ENCODE assay signal across 9 cellular contexts in the genomic region with DNA sequence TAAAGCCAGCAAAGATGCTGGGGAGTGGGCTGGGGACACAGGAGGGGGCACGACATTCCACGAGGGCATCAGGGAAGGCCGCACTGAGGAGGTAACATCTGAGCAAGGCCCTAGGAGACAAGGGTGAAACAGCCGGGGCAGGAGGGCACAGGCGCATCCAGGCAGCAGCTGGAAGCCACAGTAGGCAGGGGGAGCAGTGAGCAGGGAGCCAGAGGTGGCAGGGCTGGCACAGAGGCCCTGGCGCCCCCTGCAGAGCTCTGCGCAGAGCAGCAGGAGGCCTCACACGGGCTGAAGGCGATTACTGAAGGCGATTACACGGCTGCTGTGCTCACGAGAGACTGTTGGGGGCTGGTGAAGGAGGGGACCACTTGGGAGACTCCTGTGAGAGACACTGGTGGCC. TPM values are rescaled to one million over a fixed set of nuclear protein-coding genes. Genes with fewer than 3 reads are reported as not detected.
DNase-seq lines count a peak whose midpoint lies in the region; ATAC-seq and TF ChIP-seq lines count a peak whose summit lies in the region.
"Had no signal": no experiment of that assay in that cellular context is flagged by ENCODE, and none has a peak within 500 bp of the region (broad histone marks: within the 10 kb centered on the region; RNA-seq: fewer than 3 reads in every experiment).

No MANE protein-coding gene starts in this region.

- no peak overlapping the region for H3K4me3 Mint-ChIP-seq in CD8-positive, alpha-beta T cell
- H3K4me3 Mint-ChIP-seq in activated B cell treated with CpG ODN at 0.5 μM for 24 hours = no peak overlapping the region

- no peak for TF ChIP-seq CTCF in CD8-positive, alpha-beta T cell (IDR thresholded peaks at IDR 0.05)
- TF ChIP-seq CTCF in activated B cell treated with CpG ODN at 0.5 μM for 24 hours (IDR thresholded peaks at IDR 0.05) (no peak), right lobe of liver (IDR thresholded peaks at IDR 0.05) (peak; percentile 23 to 37 (median 28))

- POLR2A ChIA-PET in CD8-positive, alpha-beta T cell (lab: Charles Lee) = no interaction called here
- POLR2A ChIA-PET in activated B cell treated with CpG ODN at 0.5 μM for 24 hours (lab: Charles Lee) = interaction anchor here (0.6 kb wide), 1 partner anchor 161 kb away, joined by 6 read pairs; no protein-coding TSS in a partner anchor

- no peaks in the 10 kb centered on the region for H3K9me3 ChIP-seq in CD8-positive, alpha-beta T cell (ENCODE audit: low read length)
- H3K9me3 ChIP-seq in right lobe of liver = no peaks in the 10 kb centered on the region

- peaks cover 64% of the 10 kb centered on the region for H3K36me3 ChIP-seq in CD8-positive, alpha-beta T cell (ENCODE audit: insufficient read depth, low read length)
- H3K36me3 ChIP-seq in right lobe of liver = peaks cover 0 to 72% (median 41%) of the 10 kb centered on the region in 4 donors

- intact Hi-C loops in CD8-positive, alpha-beta T cell (cut with DNase I, micrococcal nuclease) = no loop called here
- intact Hi-C loops in activated B cell treated with CpG ODN at 0.5 μM for 24 hours (cut with micrococcal nuclease) (loop anchor here (2.0 kb wide), 1 partner anchor 17 kb away; no protein-coding TSS in a partner anchor), right lobe of liver (cut with DNase I) (no loop called here)

- TF ChIP-seq POLR2A in right lobe of liver (IDR thresholded peaks at IDR 0.05) = no peak

- no peak overlapping the region for H3K4me3 ChIP-seq in CD8-positive, alpha-beta T cell (ENCODE audit: low read depth, low read length)
- no peak overlapping the region for H3K4me3 ChIP-seq in right lobe of liver

- peaks cover 21% of the 10 kb centered on the region for H3K4me1 Mint-ChIP-seq in CD8-positive, alpha-beta T cell (ENCODE audit: low read depth)
- peaks cover 16% of the 10 kb centered on the region for H3K4me1 Mint-ChIP-seq in activated B cell treated with CpG ODN at 0.5 μM for 24 hours

- H3K27me3 ChIP-seq in CD8-positive, alpha-beta T cell (ENCODE audit: insufficient read depth, low read length) = no peaks in the 10 kb centered on the region
- no peaks in the 10 kb centered on the region for H3K27me3 ChIP-seq in right lobe of liver

- CTCF ChIA-PET in CD8-positive, alpha-beta T cell (lab: Charles Lee) = interaction anchor here (0.9 to 2.3 kb wide), 5 partner anchors 10 to 165 kb away, joined by 3 to 5 read pairs (median 4); no protein-coding TSS in a partner anchor
- CTCF ChIA-PET in activated B cell treated with CpG ODN at 0.5 μM for 24 hours (lab: Charles Lee) = interaction anchor here (1.2 kb wide), 1 partner anchor 18 kb away, joined by 3 read pairs; no protein-coding TSS in a partner anchor

- WGBS in right lobe of liver (ENCODE audit: insufficient coverage, low coverage, low lambda C conversion rate, missing lambda C conversion rate) = 58% methylated on average over 9 of the region's 12 CpGs

- no peaks in the 10 kb centered on the region for H3K27me3 Mint-ChIP-seq in CD8-positive, alpha-beta T cell (ENCODE audit: low read depth)
- H3K27me3 Mint-ChIP-seq in activated B cell treated with CpG ODN at 0.5 μM for 24 hours = no peaks in the 10 kb centered on the region

- H3K27ac ChIP-seq in CD8-positive, alpha-beta T cell (ENCODE audit: low read depth, low read length) = no peak overlapping the region
- H3K27ac ChIP-seq in right lobe of liver = peak overlapping the region in 2 of 3 donors; percentile 3 to 64
- H3K27ac ChIP-seq: epithelial cell of prostate had no signal

- ATAC-seq in CD8-positive, alpha-beta T cell = peak; percentile 62
- ATAC-seq in activated B cell treated with CpG ODN at 0.5 μM for 24 hours (ENCODE audit: low read depth) (peak; percentile 62), right lobe of liver (peak; percentile 41 to 57 (median 48)), GM18498 (IDR thresholded peaks at IDR 0.05; ENCODE audit: unreplicated experiment) (no peak), GM18868 (IDR thresholded peaks at IDR 0.05; ENCODE audit: unreplicated experiment) (no peak)

- H3K9me3 Mint-ChIP-seq in CD8-positive, alpha-beta T cell = no peaks in the 10 kb centered on the region
- no peaks in the 10 kb centered on the region for H3K9me3 Mint-ChIP-seq in activated B cell treated with CpG ODN at 0.5 μM for 24 hours

- H3K27ac Mint-ChIP-seq in CD8-positive, alpha-beta T cell = no peak overlapping the region
- H3K27ac Mint-ChIP-seq in activated B cell treated with CpG ODN at 0.5 μM for 24 hours = no peak overlapping the region

- no peak for DNase-seq in CD8-positive, alpha-beta T cell
- DNase-seq in HT-29 (ENCODE audit: low spot score) (peak; percentile 69), activated B cell treated with CpG ODN at 0.5 μM for 24 hours (no peak), right lobe of liver (peak in 1 of 3 donors; percentile 57), NCI-H226 (no peak), middle frontal gyrus (ENCODE audit: extremely low spot score, low spot score) (no peak)

- H3K36me3 Mint-ChIP-seq in CD8-positive, alpha-beta T cell = peaks cover 82% of the 10 kb centered on the region
- H3K36me3 Mint-ChIP-seq in activated B cell treated with CpG ODN at 0.5 μM for 24 hours (ENCODE audit: low read depth) = peaks cover 84% of the 10 kb centered on the region

- H3K4me1 ChIP-seq in CD8-positive, alpha-beta T cell (ENCODE audit: insufficient read depth, low read length) = peaks cover 13% of the 10 kb centered on the region
- H3K4me1 ChIP-seq in right lobe of liver = peaks cover 0 to 30% (median 4%) of the 10 kb centered on the region in 4 donors

RNA-seq across cellular contexts. Expression of a gene that starts 15.4 kb away (rescaled TPM):
- 10 to 100 TPM; 49.0 to 61.4 TPM for total RNA-seq in CD8-positive, alpha-beta T cell
- 234 and 262 TPM in 2 replicates for total RNA-seq in HT-29 (2014; rRNA removed; shearing (Covaris generic))
- total RNA-seq in activated B cell treated with CpG ODN at 0.5 μM for 24 hours (88.0 and 89.7 TPM in 2 replicates), right lobe of liver (100 to 1,000 TPM; 103 to 297 (median 160) TPM)

RNA-seq across cellular contexts. Expression of a gene that starts 21.6 kb away (rescaled TPM):
- total RNA-seq in CD8-positive, alpha-beta T cell = 10 to 100 TPM; 22.7 to 23.5 TPM
- 48.9 and 58.3 TPM in 2 replicates for total RNA-seq in HT-29 (2014; rRNA removed; shearing (Covaris generic))
- total RNA-seq in activated B cell treated with CpG ODN at 0.5 μM for 24 hours (50.6 and 58.3 TPM in 2 replicates), right lobe of liver (10 to 100 TPM; 29.2 to 43.1 (median 35.2) TPM)

RNA-seq across cellular contexts. Expression of a gene that starts 24.4 kb away (rescaled TPM):
- 1 to 10 TPM; 6.2 to 8.5 TPM for total RNA-seq in CD8-positive, alpha-beta T cell
- total RNA-seq in HT-29 (2014; rRNA removed; shearing (Covaris generic)) = 55.7 and 75.5 TPM in 2 replicates
- total RNA-seq in activated B cell treated with CpG ODN at 0.5 μM for 24 hours = 7.6 and 9.1 TPM in 2 replicates
- total RNA-seq in right lobe of liver = 1 to 10 TPM; 2.2 to 6.2 (median 4.9) TPM

RNA-seq across cellular contexts. Expression of a gene that starts 32.5 kb away (rescaled TPM):
- total RNA-seq in CD8-positive, alpha-beta T cell = 10 to 100 TPM; 15.5 to 23.7 TPM
- 556 and 582 TPM in 2 replicates for total RNA-seq in HT-29 (2014; rRNA removed; shearing (Covaris generic))
- 141 and 160 TPM in 2 replicates for total RNA-seq in activated B cell treated with CpG ODN at 0.5 μM for 24 hours
- 100 to 1,000 TPM in 2 of 6 experiments, 10 to 100 TPM in 4; 64.1 to 116 (median 84.4) TPM for total RNA-seq in right lobe of liver

RNA-seq across cellular contexts. Expression of a gene that starts 32.6 kb away (rescaled TPM):
- total RNA-seq in CD8-positive, alpha-beta T cell = 10 to 100 TPM; 14.1 to 19.8 TPM
- 33.7 and 33.8 TPM in 2 replicates for total RNA-seq in HT-29 (2014; rRNA removed; shearing (Covaris generic))
- total RNA-seq in activated B cell treated with CpG ODN at 0.5 μM for 24 hours = 35.6 and 36.3 TPM in 2 replicates
- 10 to 100 TPM; 11.0 to 28.8 (median 16.2) TPM for total RNA-seq in right lobe of liver

Comparison
In these comparisons a context has a peak if more than half of its experiments do, and no peak if none do; other contexts are left out.
1. ATAC-seq: peak in CD8-positive, alpha-beta T cell (single experiment), activated B cell treated with CpG ODN at 0.5 μM for 24 hours (single experiment) and right lobe of liver (4 of 4); none in GM18498 (single experiment) and GM18868 (single experiment).
2. CTCF ChIP-seq: peak in right lobe of liver (4 of 4); none in CD8-positive, alpha-beta T cell (single experiment) and activated B cell treated with CpG ODN at 0.5 μM for 24 hours (single experiment).